In genomic region chr18:11851156-11852047, GRCh38 we compare ENCODE assay signal across 8 cellular contexts.
DNase-seq lines count a peak whose midpoint lies in the region; ATAC-seq and TF ChIP-seq lines count a peak whose summit lies in the region.

Gene CHMP1B (plus strand): TSS chr18:11851413. CDS start chr18:11851512, 99 bp downstream.

- peak; percentile 92 for TF ChIP-seq POLR2A in GM19193 (IDR thresholded peaks at IDR 0.05; ENCODE audit: extremely low read depth, insufficient read depth, insufficient read length)

- peak within 1 kb of the TSS; percentile 95 for H3K27ac ChIP-seq in cingulate gyrus (ENCODE audit: low read depth, low read length)

- ATAC-seq in HG03439 (IDR thresholded peaks at IDR 0.05; ENCODE audit: unreplicated experiment) = peak; percentile 94

- DNase-seq in AML-193 (lab: John Stamatoyannopoulos, UW) = peak; percentile 87
- peak; percentile 79 to 90 for DNase-seq in NCI-H524 (lab: John Stamatoyannopoulos, UW)
- peak; percentile 94 to 96 for DNase-seq in activated CD4-positive, alpha-beta T cell treated with anti-CD3 and anti-CD28 coated beads for 4 hours
- DNase-seq in kidney tubule cell (ENCODE audit: low spot score) = peak; percentile 97
- DNase-seq in stimulated activated CD4-positive, alpha-beta T cell treated with anti-CD3 and anti-CD28 coated beads, Interleukin-1b, Interleukin-23, amount 100 ng/mL, for 24 hours (ENCODE audit: low read depth in 4 of 4, low spot score in 1 of 4) = peak; percentile 95 to 97 (median 96)

Comparison
In these comparisons a context has a peak if more than half of its experiments do, and no peak if none do; other contexts are left out.
1. Peak in every context shown above with its lines: DNase-seq, ATAC-seq and H3K27ac ChIP-seq.